ENCODE assay signal across 12 cellular contexts in the genomic region with DNA sequence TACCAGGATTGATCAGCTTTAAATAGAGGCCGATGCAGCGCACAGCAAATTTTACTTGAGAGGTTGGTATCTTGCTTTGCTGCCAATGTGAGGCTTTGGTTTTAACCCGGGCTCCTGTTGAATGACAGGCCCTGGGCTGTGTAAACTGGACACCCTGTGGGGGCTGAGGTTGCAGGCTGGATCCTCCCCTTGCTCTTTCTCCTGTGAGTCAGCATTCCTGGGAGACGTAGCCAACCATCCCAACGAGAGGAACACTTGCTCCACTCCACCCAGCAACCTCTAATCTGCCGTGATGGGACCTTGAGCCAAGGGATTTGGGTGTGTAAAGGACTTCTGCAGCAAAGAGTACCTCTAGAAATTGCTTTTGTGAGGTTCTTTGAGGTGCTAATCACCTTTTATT.
DNase-seq lines count a peak whose midpoint lies in the region; ATAC-seq, FAIRE-seq and TF ChIP-seq lines count a peak whose summit lies in the region.
"Had no signal": no experiment of that assay in that cellular context is flagged by ENCODE, and none has a peak within 500 bp of the region (broad histone marks: within the 10 kb centered on the region; RNA-seq: fewer than 3 reads in every experiment).

No MANE protein-coding gene starts in this region.

- H3K27ac ChIP-seq in mesenchymal stem cell (ENCODE audit: low read length, poor library complexity, severe bottlenecking) = peak overlapping the region; percentile 50
- H3K27ac ChIP-seq: HL-60, pancreas, thyroid gland had no signal

- H2AFZ ChIP-seq in mesenchymal stem cell (ENCODE audit: low read depth, low read length) = no peak overlapping the region

- DNase-seq in Daoy (ENCODE audit: low read depth) = peak; percentile 93
- peak; percentile 93 for DNase-seq in NCI-H146 (lab: John Stamatoyannopoulos, UW)
- peak; percentile 78 for DNase-seq in bronchial epithelial cell (ENCODE audit: low read depth)
- peak; percentile 68 for DNase-seq in mesenchymal stem cell
- DNase-seq in natural killer cell = no peak
- no peak for DNase-seq in mucosa of descending colon
- DNase-seq: cerebellar nuclear complex, pancreas, thyroid gland had no signal

- H3K4me1 Mint-ChIP-seq in natural killer cell = no peaks in the 10 kb centered on the region

- H3K4me1 ChIP-seq in mesenchymal stem cell (ENCODE audit: control insufficient read depth, insufficient read depth, low read depth, low read length) (peaks cover 8% of the 10 kb centered on the region), mucosa of descending colon (ENCODE audit: low read depth) (no peaks in the 10 kb centered on the region)
- H3K4me1 ChIP-seq: pancreas, thyroid gland had no signal

- H3K9ac ChIP-seq in mesenchymal stem cell (ENCODE audit: low read length) = no peak overlapping the region

- H3K9me3 Mint-ChIP-seq in natural killer cell = peaks cover 4 to 9% of the 10 kb centered on the region in 2 donors

- H3K9me3 ChIP-seq in mesenchymal stem cell (ENCODE audit: control insufficient read depth, low read length) = peaks cover 4% of the 10 kb centered on the region
- no peaks in the 10 kb centered on the region for H3K9me3 ChIP-seq in mucosa of descending colon
- H3K9me3 ChIP-seq: pancreas, thyroid gland had no signal

- TF ChIP-seq CTCF in bronchial epithelial cell (IDR thresholded peaks at IDR 0.05; ENCODE audit: insufficient read depth, low read length, severe bottlenecking) (no peak), natural killer cell (IDR thresholded peaks at IDR 0.05) (no peak), mucosa of descending colon (IDR thresholded peaks at IDR 0.05) (no peak)

- no peak overlapping the region for H4K8ac ChIP-seq in mesenchymal stem cell (ENCODE audit: low read length)

- no peak overlapping the region for H3K27ac Mint-ChIP-seq in natural killer cell

- peak overlapping the region in 1 of 2 experiments; percentile 45 for H2BK12ac ChIP-seq in mesenchymal stem cell (ENCODE audit: low read length in 2 of 2)

- H2BK5ac ChIP-seq in mesenchymal stem cell (ENCODE audit: low read depth, low read length, poor library complexity, severe bottlenecking) = no peak overlapping the region

- H3K14ac ChIP-seq in mesenchymal stem cell (ENCODE audit: low read length in 2 of 2) = no peak overlapping the region

- FAIRE-seq in bronchial epithelial cell (lab: Jason Lieb, UNC) = no peak
- FAIRE-seq: pancreas had no signal

- no peaks in the 10 kb centered on the region for H3K79me1 ChIP-seq in mesenchymal stem cell (replicated peaks; ENCODE audit: low read length, poor library complexity, severe bottlenecking)

- no peak overlapping the region for H3K4me3 Mint-ChIP-seq in natural killer cell

- no peaks in the 10 kb centered on the region for H3K36me3 Mint-ChIP-seq in natural killer cell

- no peaks in the 10 kb centered on the region for H3K27me3 ChIP-seq in bronchial epithelial cell (ENCODE audit: control insufficient read depth, insufficient read depth, low read length)
- H3K27me3 ChIP-seq in mesenchymal stem cell (ENCODE audit: control insufficient read depth in 1 of 2, insufficient read depth in 1 of 2, low read length in 2 of 2) = no peaks in the 10 kb centered on the region
- H3K27me3 ChIP-seq: pancreas, thyroid gland had no signal

- WGBS in mesenchymal stem cell = 58% methylated on average over 2 of the region's 6 CpGs

- peak overlapping the region in 1 of 2 experiments; percentile 49 for H3K4ac ChIP-seq in mesenchymal stem cell (ENCODE audit: low read depth in 1 of 2, low read length in 2 of 2)

- H3K36me3 ChIP-seq in bronchial epithelial cell (ENCODE audit: control insufficient read depth, insufficient read depth, low read length) (no peaks in the 10 kb centered on the region), mesenchymal stem cell (ENCODE audit: control insufficient read depth in 1 of 2, insufficient read depth in 2 of 2, low read depth in 1 of 2, low read length in 2 of 2) (no peaks in the 10 kb centered on the region), mucosa of descending colon (ENCODE audit: low read depth) (no peaks in the 10 kb centered on the region)
- H3K36me3 ChIP-seq: pancreas, thyroid gland had no signal

- H3K4me3 ChIP-seq in bronchial epithelial cell (ENCODE audit: low read depth, low read length) = no peak overlapping the region
- H3K4me3 ChIP-seq in mesenchymal stem cell (ENCODE audit: insufficient read depth in 1 of 2, low read depth in 1 of 2, low read length in 2 of 2) = no peak overlapping the region
- H3K4me3 ChIP-seq in mucosa of descending colon = no peak overlapping the region
- H3K4me3 ChIP-seq: pancreas, thyroid gland had no signal

- H3K23ac ChIP-seq in mesenchymal stem cell (ENCODE audit: low read length in 2 of 2) = no peak overlapping the region

- no peak overlapping the region for H4K91ac ChIP-seq in mesenchymal stem cell (ENCODE audit: low read length)

- H2BK120ac ChIP-seq in mesenchymal stem cell (ENCODE audit: low read depth, low read length) = peak overlapping the region; percentile 4

- ATAC-seq in natural killer cell (no peak), GM19023 (IDR thresholded peaks at IDR 0.05; ENCODE audit: unreplicated experiment) (no peak), mucosa of descending colon (no peak), GM21529 (IDR thresholded peaks at IDR 0.05; ENCODE audit: unreplicated experiment) (no peak)
- ATAC-seq: pancreas had no signal

- intact Hi-C loops in natural killer cell (cut with micrococcal nuclease) (no loop called here), mucosa of descending colon (cut with DNase I, micrococcal nuclease) (no loop called here)

- no peaks in the 10 kb centered on the region for H3K27me3 Mint-ChIP-seq in natural killer cell (ENCODE audit: low read depth in 2 of 2)

- no peak overlapping the region for H2AK5ac ChIP-seq in mesenchymal stem cell (ENCODE audit: low read length, severe bottlenecking)

- H3K4me2 ChIP-seq in mesenchymal stem cell (ENCODE audit: low read length, poor library complexity, severe bottlenecking) = peak overlapping the region; percentile 50

- peak overlapping the region in 1 of 2 experiments; percentile 0 for H3K18ac ChIP-seq in mesenchymal stem cell (ENCODE audit: low read depth in 1 of 2, low read length in 2 of 2)

- no peak overlapping the region for H2BK15ac ChIP-seq in mesenchymal stem cell (ENCODE audit: low read depth, poor library complexity, severe bottlenecking)

Comparison
In these comparisons a context has a peak if more than half of its experiments do, and no peak if none do; other contexts are left out.
1. DNase-seq: peak in Daoy (single experiment), NCI-H146 (single experiment), bronchial epithelial cell (single experiment) and mesenchymal stem cell (single experiment); none in natural killer cell (single experiment) and mucosa of descending colon (0 of 3).